In genomic region chr18:55777666-55778304, GRCh38 we compare ENCODE assay signal across 1 cellular context.
TF ChIP-seq lines count a peak whose summit lies in the region.

No MANE protein-coding gene starts in this region.

TF ChIP-seq in SK-N-SH, 30 proteins besides CTCF, POLR2A, EP300 and RAD21 (continued from another document):
- TF ChIP-seq CHD2 (IDR thresholded peaks at IDR 0.05; ENCODE audit: low read length, partially characterized antibody), result no peak
- no peak for TF ChIP-seq RFX5 (IDR thresholded peaks at IDR 0.05; ENCODE audit: low read length)
- TF ChIP-seq SMC3 (IDR thresholded peaks at IDR 0.05; ENCODE audit: low read depth, low read length), result no peak
- TF ChIP-seq MXI1 (IDR thresholded peaks at IDR 0.05; ENCODE audit: low read depth, low read length), result no peak
- no peak for TF ChIP-seq RXRA (IDR thresholded peaks at IDR 0.05; ENCODE audit: borderline replicate concordance, low read depth)
- no peak for TF ChIP-seq USF1 (IDR thresholded peaks at IDR 0.05; ENCODE audit: borderline replicate concordance, low read depth)
- TF ChIP-seq SIN3A (IDR thresholded peaks at IDR 0.05; ENCODE audit: borderline replicate concordance, low read depth, low read length), result no peak
- no peak for TF ChIP-seq FOSL2 (IDR thresholded peaks at IDR 0.05; ENCODE audit: borderline replicate concordance, low read depth)
- no peak for TF ChIP-seq IRF3 (IDR thresholded peaks at IDR 0.05; ENCODE audit: low read depth, low read length)
